In genomic region chr5:95646569-95647330, GRCh38 we compare ENCODE assay signal across 8 cellular contexts. TPM values are rescaled to one million over a fixed set of nuclear protein-coding genes. Genes with fewer than 3 reads are reported as not detected.
DNase-seq lines count a peak whose midpoint lies in the region; ATAC-seq, FAIRE-seq and TF ChIP-seq lines count a peak whose summit lies in the region.

RFESD (plus strand) TSS chr5:95646777; CDS start chr5:95652272, 5,495 bp downstream.

- peak within 1 kb of the TSS; percentile 48 to 75; a peak in 3 of 4 replicates for H3K4me3 ChIP-seq in DND-41 (ENCODE audit: low read depth in 1 of 2, low read length in 2 of 2)

- H3K36me3 Mint-ChIP-seq in naive B cell: no peaks in the 10 kb centered on the region
- H3K36me3 Mint-ChIP-seq in stimulated activated effector memory CD8-positive, alpha-beta T cell treated with anti-CD3 and anti-CD28 coated beads, Interleukin-12 subunit alpha, Interleukin-12 subunit beta, amount 100 ng/mL, for 72 hours: no peaks in the 10 kb centered on the region

- peak; percentile 30 for TF ChIP-seq CTCF in DND-41 (IDR thresholded peaks at IDR 0.05; ENCODE audit: borderline replicate concordance, extremely low read depth, low read length, poor library complexity, severe bottlenecking)

- H3K9ac ChIP-seq in DND-41 (ENCODE audit: low read depth, low read length): peak within 1 kb of the TSS; percentile 76

- no peaks in the 10 kb centered on the region for H3K79me2 ChIP-seq in DND-41 (ENCODE audit: insufficient read depth, low read length)

- no peaks in the 10 kb centered on the region for H3K27me3 ChIP-seq in DND-41 (ENCODE audit: insufficient read depth, low read length, poor library complexity)

- H3K9me3 Mint-ChIP-seq in naive B cell: no peaks in the 10 kb centered on the region
- no peaks in the 10 kb centered on the region for H3K9me3 Mint-ChIP-seq in stimulated activated effector memory CD8-positive, alpha-beta T cell treated with anti-CD3 and anti-CD28 coated beads, Interleukin-12 subunit alpha, Interleukin-12 subunit beta, amount 100 ng/mL, for 72 hours

- no peaks in the 10 kb centered on the region for H4K20me1 ChIP-seq in DND-41 (ENCODE audit: insufficient read depth, low read length)

- peak within 1 kb of the TSS; percentile 80 for H2AFZ ChIP-seq in DND-41 (ENCODE audit: low read depth, low read length)

- H3K9me3 ChIP-seq in DND-41 (ENCODE audit: insufficient read depth, low read length, severe bottlenecking): no peaks in the 10 kb centered on the region

- H3K4me3 Mint-ChIP-seq in naive B cell: peak within 1 kb of the TSS; percentile 80 to 94 (median 92)
- H3K4me3 Mint-ChIP-seq in stimulated activated effector memory CD8-positive, alpha-beta T cell treated with anti-CD3 and anti-CD28 coated beads, Interleukin-12 subunit alpha, Interleukin-12 subunit beta, amount 100 ng/mL, for 72 hours: peak within 1 kb of the TSS; percentile 76

- no peaks in the 10 kb centered on the region for H3K27me3 Mint-ChIP-seq in naive B cell

- peak within 1 kb of the TSS; percentile 76 for H3K4me2 ChIP-seq in DND-41 (ENCODE audit: insufficient read depth, low read length)

- no peak for FAIRE-seq in RCC 7860 (lab: Jason Lieb, UNC)

- DNase-seq in DND-41: peak; percentile 94
- DNase-seq in KBM-7: peak; percentile 99
- DNase-seq in RCC 7860 (ENCODE audit: low spot score): peak; percentile 84
- peak; percentile 86 to 89 for DNase-seq in activated T-helper 1 cell treated with anti-CD3 and anti-CD28 coated beads, Interleukin-2, amount 50 U/mL, for 16 hours (ENCODE audit: low read depth in 1 of 2, low spot score in 1 of 2)
- peak; percentile 97 for DNase-seq in fibroblast of gingiva (ENCODE audit: low read depth)
- DNase-seq in naive B cell: peak; percentile 95
- peak; percentile 93 to 97 for DNase-seq in stimulated activated effector memory CD8-positive, alpha-beta T cell treated with anti-CD3 and anti-CD28 coated beads, Interleukin-12 subunit alpha, Interleukin-12 subunit beta, amount 100 ng/mL, for 72 hours (ENCODE audit: low spot score in 2 of 2)

- H3K36me3 ChIP-seq in DND-41 (ENCODE audit: insufficient read depth, low read length): no peaks in the 10 kb centered on the region

- peak; percentile 93 for ATAC-seq in DND-41 (ENCODE audit: insufficient read depth, low read depth)
- ATAC-seq in GM21723 (IDR thresholded peaks at IDR 0.05; ENCODE audit: unreplicated experiment): peak; percentile 97
- peak; percentile 92 for ATAC-seq in naive B cell (ENCODE audit: low read depth in 2 of 2)
- peak; percentile 98 for ATAC-seq in stimulated activated effector memory CD8-positive, alpha-beta T cell treated with anti-CD3 and anti-CD28 coated beads, Interleukin-12 subunit alpha, Interleukin-12 subunit beta, amount 100 ng/mL, for 72 hours

- in situ Hi-C loops in KBM-7 (cut with MboI; ENCODE audit: low pct_unique_long_range_greater_than_20kb, low sequenced_read_pairs): no loop called here

- H3K4me1 Mint-ChIP-seq in naive B cell: peaks cover 6 to 18% (median 8%) of the 10 kb centered on the region in 3 donors
- H3K4me1 Mint-ChIP-seq in stimulated activated effector memory CD8-positive, alpha-beta T cell treated with anti-CD3 and anti-CD28 coated beads, Interleukin-12 subunit alpha, Interleukin-12 subunit beta, amount 100 ng/mL, for 72 hours: peaks cover 12% of the 10 kb centered on the region

- H3K27ac Mint-ChIP-seq in naive B cell: peak within 1 kb of the TSS; percentile 83 to 97 (median 94)
- peak within 1 kb of the TSS; percentile 91 for H3K27ac Mint-ChIP-seq in stimulated activated effector memory CD8-positive, alpha-beta T cell treated with anti-CD3 and anti-CD28 coated beads, Interleukin-12 subunit alpha, Interleukin-12 subunit beta, amount 100 ng/mL, for 72 hours

- H3K27ac ChIP-seq in DND-41 (ENCODE audit: low read length): peak within 1 kb of the TSS; percentile 87

- H3K4me1 ChIP-seq in DND-41 (ENCODE audit: insufficient read depth, low read length): peaks cover 43% of the 10 kb centered on the region

RNA-seq across cellular contexts. Expression of gene RFESD, which starts in this region (rescaled TPM):
- polyA plus RNA-seq in naive B cell (ENCODE audit: low read depth in 6 of 6): 1 to 10 TPM in 5 of 6 donors, not detected in 1; 3.9 to 5.9 (median 5.5) TPM

Comparison
In these comparisons a context has a peak if more than half of its experiments do, and no peak if none do; other contexts are left out.
1. Peak in every context shown above with its lines: DNase-seq, ATAC-seq, H3K4me3 ChIP-seq and H3K27ac ChIP-seq.